ENCODE assay signal across 19 cellular contexts in genomic region chr14:55754471-55754870, GRCh38.
DNase-seq lines count a peak whose midpoint lies in the region; ATAC-seq, FAIRE-seq and TF ChIP-seq lines count a peak whose summit lies in the region.
"Had no signal": no experiment of that assay in that cellular context is flagged by ENCODE, and none has a peak within 500 bp of the region (broad histone marks: within the 10 kb centered on the region; RNA-seq: fewer than 3 reads in every experiment).

No MANE protein-coding gene starts in this region.

- TF ChIP-seq RAD21 in H1 (IDR thresholded peaks at IDR 0.05 in 1 of 2, conservative IDR thresholded peaks at IDR 0.05 in 1 of 2; ENCODE audit: low read depth in 2 of 2, low read length in 2 of 2) = no peak

- no peak overlapping the region for H4K12ac ChIP-seq in trophoblast cell (ENCODE audit: low read depth, low read length)

- TF ChIP-seq CTCF in H1 (IDR thresholded peaks at IDR 0.05; ENCODE audit: control extremely low read depth in 1 of 3, insufficient read depth in 1 of 3, low read depth in 1 of 3, low read length in 3 of 3) = no peak
- TF ChIP-seq CTCF in left lung (IDR thresholded peaks at IDR 0.05) = no peak

- H3K4me3 ChIP-seq in H1 (ENCODE audit: extremely low read depth in 1 of 4, insufficient read depth in 2 of 4, low read depth in 3 of 4, low read length in 4 of 4) (no peak overlapping the region), trophoblast cell (ENCODE audit: low read depth, low read length) (no peak overlapping the region), left lung (no peak overlapping the region)
- H3K4me3 ChIP-seq: BLaER1 treated with 17β-estradiol and CSF1 and Interleukin-3, amounts not matched to agents 10 nM and 100 nM had no signal

- H3K4me2 ChIP-seq in H1 (ENCODE audit: insufficient read depth in 1 of 2, low read depth in 2 of 2, low read length in 2 of 2) = no peak overlapping the region
- H3K4me2 ChIP-seq in trophoblast cell (ENCODE audit: low read length) = no peak overlapping the region
- H3K4me2 ChIP-seq: BLaER1 treated with 17β-estradiol and CSF1 and Interleukin-3, amounts not matched to agents 10 nM and 100 nM had no signal

- intact Hi-C loops in left lung (cut with DNase I) = no loop called here

- H4K91ac ChIP-seq in H1 (replicated peaks; ENCODE audit: insufficient read length, low read length) = no peak overlapping the region
- H4K91ac ChIP-seq in trophoblast cell (ENCODE audit: low read depth, low read length) = no peak overlapping the region

- no peak for TF ChIP-seq POLR2A in H1 (IDR thresholded peaks at IDR 0.05; ENCODE audit: control extremely low read depth in 1 of 2, low read depth in 2 of 2, low read length in 2 of 2)

- no peak overlapping the region for H2AFZ ChIP-seq in H1 (ENCODE audit: low read length)
- no peak overlapping the region for H2AFZ ChIP-seq in trophoblast cell (ENCODE audit: insufficient read depth, low read length, poor library complexity)

- 97% methylated on average over 2 of the region's 2 CpGs; no CpG with 5 or more reads in 1 of the 2 experiments for WGBS in H1 (ENCODE audit: extremely low coverage in 1 of 2, insufficient coverage in 1 of 2, insufficient read length in 1 of 2, insufficient replicate concordance in 2 of 2, low coverage in 1 of 2, low lambda C conversion rate in 2 of 2, missing lambda C conversion rate in 1 of 2), 2 experiments
- WGBS in trophoblast cell (ENCODE audit: extremely low coverage, insufficient coverage, insufficient read length) = no CpG with 5 or more reads among the region's 2 CpGs

- no peaks in the 10 kb centered on the region for H4K20me1 ChIP-seq in H1 (replicated peaks in 1 of 2; ENCODE audit: control insufficient read depth in 1 of 2, insufficient read depth in 2 of 2, low read length in 2 of 2)
- H4K20me1 ChIP-seq: BLaER1 treated with 17β-estradiol and CSF1 and Interleukin-3, amounts not matched to agents 10 nM and 100 nM had no signal

- H3K79me2 ChIP-seq in H1 (ENCODE audit: control insufficient read depth in 1 of 2, insufficient read depth in 2 of 2, low read length in 2 of 2) (no peaks in the 10 kb centered on the region), trophoblast cell (ENCODE audit: control insufficient read depth, insufficient read depth, low read length, poor library complexity) (no peaks in the 10 kb centered on the region)

- H4K5ac ChIP-seq in H1 (ENCODE audit: insufficient read length, low read depth, low read length) = no peak overlapping the region

- DNase-seq in EH (ENCODE audit: low read depth) = peak; percentile 28
- peak; percentile 34 for DNase-seq in NCI-H226
- no peak for DNase-seq in H1 (ENCODE audit: low read depth in 1 of 2, low spot score in 2 of 2)
- peak; percentile 87 to 94 for DNase-seq in trophoblast cell
- DNase-seq in left lung = no peak
- DNase-seq: CD8-positive, alpha-beta memory T cell; DMS53; H7; NCI-H1694 treated with DMSO at 0.1 percent for 48 hours; NCI-H510A; NCI-H774; OCI-M1; SIG-M5 had no signal

- H3K18ac ChIP-seq in H1 (ENCODE audit: extremely low read depth, low read length) (no peak overlapping the region), trophoblast cell (ENCODE audit: low read length) (no peak overlapping the region)

- H3K23me2 ChIP-seq in H1 (ENCODE audit: low read depth, low read length) = no peaks in the 10 kb centered on the region; the same call in 1 of the 2 replicates

- peak overlapping the region; percentile 36 for H2BK15ac ChIP-seq in H1 (ENCODE audit: low read length)

- no peak overlapping the region for H3K23ac ChIP-seq in H1 (ENCODE audit: insufficient read length)
- H3K23ac ChIP-seq in trophoblast cell (ENCODE audit: low read length) = no peak overlapping the region

- 0 out of 2 replicates have a peak overlapping the region, but pooled peaks have one; percentile 14 for H2BK20ac ChIP-seq in H1 (ENCODE audit: low read length)

- no peaks in the 10 kb centered on the region for H3K9me3 ChIP-seq in H1 (ENCODE audit: insufficient read depth in 2 of 2, low read depth in 1 of 2, low read length in 1 of 2)
- H3K9me3 ChIP-seq in trophoblast cell (ENCODE audit: insufficient read depth, low read depth, low read length) = no peaks in the 10 kb centered on the region
- no peaks in the 10 kb centered on the region for H3K9me3 ChIP-seq in left lung
- H3K9me3 ChIP-seq: BLaER1 treated with 17β-estradiol and CSF1 and Interleukin-3, amounts not matched to agents 10 nM and 100 nM had no signal

- POLR2A ChIA-PET in H1 (lab: Charles Lee; ENCODE audit: partially characterized antibody) = interaction anchor here (0.6 kb wide), 1 partner anchor 652 kb away, joined by 3 read pairs; no protein-coding TSS in a partner anchor

- H4K8ac ChIP-seq in H1 (ENCODE audit: extremely low read depth, insufficient read depth, low read length) (no peak overlapping the region), trophoblast cell (ENCODE audit: low read depth, low read length) (no peak overlapping the region)

- H2AK5ac ChIP-seq in H1 (ENCODE audit: low read depth, low read length) (no peak overlapping the region), trophoblast cell (ENCODE audit: low read length) (no peak overlapping the region)

- H2BK12ac ChIP-seq in H1 (ENCODE audit: low read depth, low read length) (no peak overlapping the region; the same call in 1 of the 2 replicates), trophoblast cell (ENCODE audit: low read length) (no peak overlapping the region)

- peaks cover 0 to 14% (median 5%) of the 10 kb centered on the region in 4 experiments; a peak in 5 of 7 replicates for H3K4me1 ChIP-seq in H1 (replicated peaks in 1 of 4; ENCODE audit: control insufficient read depth in 3 of 4, insufficient read depth in 4 of 4, low read length in 3 of 4)
- no peaks in the 10 kb centered on the region for H3K4me1 ChIP-seq in trophoblast cell (ENCODE audit: control insufficient read depth in 1 of 2, insufficient read depth in 2 of 2, low read length in 2 of 2)
- H3K4me1 ChIP-seq in left lung = peaks cover 0 to 6% of the 10 kb centered on the region in 2 donors

- H3K9ac ChIP-seq in H1 (replicated peaks in 1 of 4; ENCODE audit: extremely low read depth in 1 of 4, low read depth in 3 of 4, low read length in 3 of 4) = no peak overlapping the region
- no peak overlapping the region for H3K9ac ChIP-seq in trophoblast cell (ENCODE audit: low read length)
- H3K9ac ChIP-seq: BLaER1 treated with 17β-estradiol and CSF1 and Interleukin-3, amounts not matched to agents 10 nM and 100 nM had no signal

- H3K36me3 ChIP-seq in H1 (ENCODE audit: control insufficient read depth in 2 of 4, insufficient read depth in 4 of 4, low read length in 3 of 4) (no peaks in the 10 kb centered on the region), trophoblast cell (ENCODE audit: control insufficient read depth in 1 of 2, insufficient read depth in 2 of 2, low read length in 2 of 2) (no peaks in the 10 kb centered on the region), left lung (no peaks in the 10 kb centered on the region)
- H3K36me3 ChIP-seq: BLaER1 treated with 17β-estradiol and CSF1 and Interleukin-3, amounts not matched to agents 10 nM and 100 nM had no signal

- CTCF ChIA-PET in H1 (lab: Charles Lee; ENCODE audit: partially characterized antibody) = interaction anchor here (0.8 to 4.5 kb wide), 2 partner anchors 13 to 22 kb away, joined by 4 to 20 read pairs; no protein-coding TSS in a partner anchor

- H3K27ac ChIP-seq in H1 (ENCODE audit: low read depth, low read length) (no peak overlapping the region), trophoblast cell (ENCODE audit: low read depth, low read length) (no peak overlapping the region), left lung (no peak overlapping the region)
- H3K27ac ChIP-seq: BLaER1 treated with 17β-estradiol and CSF1 and Interleukin-3, amounts not matched to agents 10 nM and 100 nM; RWPE1 had no signal

- H3K27me3 ChIP-seq in H1 (replicated peaks in 1 of 4; ENCODE audit: control insufficient read depth in 3 of 4, extremely low read depth in 1 of 4, insufficient read depth in 3 of 4, low read length in 3 of 4) (no peaks in the 10 kb centered on the region), trophoblast cell (ENCODE audit: insufficient read depth, low read length) (no peaks in the 10 kb centered on the region), left lung (no peaks in the 10 kb centered on the region)
- H3K27me3 ChIP-seq: BLaER1 treated with 17β-estradiol and CSF1 and Interleukin-3, amounts not matched to agents 10 nM and 100 nM had no signal

- H2BK120ac ChIP-seq in H1 (replicated peaks; ENCODE audit: low read depth, low read length) (no peak overlapping the region), trophoblast cell (ENCODE audit: insufficient read depth, low read length, poor library complexity) (no peak overlapping the region)

- ATAC-seq in HG02798 (IDR thresholded peaks at IDR 0.05; ENCODE audit: poor library complexity, unreplicated experiment) = no peak
- no peak for ATAC-seq in SK-N-SH treated with all-trans-retinoic acid at 6 μM for 48 hours
- no peak for ATAC-seq in HG02981 (IDR thresholded peaks at IDR 0.05; ENCODE audit: unreplicated experiment)
- no peak for ATAC-seq in left lung

- H3K14ac ChIP-seq in H1 (ENCODE audit: insufficient read length) (no peak overlapping the region), trophoblast cell (ENCODE audit: low read length) (no peak overlapping the region)

- H3K79me1 ChIP-seq in H1 (ENCODE audit: low read depth, low read length) (no peaks in the 10 kb centered on the region), trophoblast cell (ENCODE audit: low read length) (no peaks in the 10 kb centered on the region)

- H3K56ac ChIP-seq in H1 (replicated peaks; ENCODE audit: insufficient read length, low read depth, low read length) = no peak overlapping the region

- H3K4ac ChIP-seq in H1 (replicated peaks; ENCODE audit: insufficient read length, low read depth, low read length) (no peak overlapping the region), trophoblast cell (ENCODE audit: low read depth, low read length) (no peak overlapping the region)

- FAIRE-seq in H1 (lab: Jason Lieb, UNC) = no peak
- FAIRE-seq: A204.1 had no signal

- H2BK5ac ChIP-seq in H1 (ENCODE audit: low read depth, low read length) = no peak overlapping the region
- no peak overlapping the region for H2BK5ac ChIP-seq in trophoblast cell (ENCODE audit: low read depth, low read length, poor library complexity)

- TF ChIP-seq EP300 in H1 (IDR thresholded peaks at IDR 0.05; ENCODE audit: borderline replicate concordance in 1 of 2, low read depth in 2 of 2, low read length in 2 of 2) = no peak

TF ChIP-seq in H1, 55 proteins besides CTCF, POLR2A, EP300 and RAD21 (continues in another document):
- no peak for TF ChIP-seq HDAC2 (IDR thresholded peaks at IDR 0.05; ENCODE audit: borderline replicate concordance in 1 of 2, low read depth in 2 of 2, low read length in 2 of 2)
- no peak for TF ChIP-seq KDM5A (IDR thresholded peaks at IDR 0.05; ENCODE audit: low read length)
- TF ChIP-seq CEBPB (IDR thresholded peaks at IDR 0.05; ENCODE audit: low read depth, low read length) = no peak
- no peak for TF ChIP-seq ZNF274 (IDR thresholded peaks at IDR 0.05; ENCODE audit: borderline replicate concordance, extremely low read depth, low read length)

TF ChIP-seq in SK-N-SH treated with all-trans-retinoic acid at 6 μM for 48 hours, 23 proteins besides CTCF, POLR2A, EP300 and RAD21:
- no peak for TF ChIP-seq ZFP30 (CRISPR knock-in tag; IDR thresholded peaks at IDR 0.05)
- no peak for TF ChIP-seq ZC3H10 (CRISPR knock-in tag; IDR thresholded peaks at IDR 0.05)
- no peak for TF ChIP-seq ZNF8 (CRISPR knock-in tag; IDR thresholded peaks at IDR 0.05)

Comparison
In these comparisons a context has a peak if more than half of its experiments do, and no peak if none do; other contexts are left out.
1. DNase-seq: peak in EH (single experiment), NCI-H226 (single experiment) and trophoblast cell (2 of 2); none in H1 (0 of 2) and left lung (0 of 2).